ENCODE assay signal across 1 cellular context in genomic region chr9:100084734-100085133, GRCh38.
TF ChIP-seq lines count a peak whose summit lies in the region.

No MANE protein-coding gene starts in this region.

TF ChIP-seq in HepG2, 621 proteins besides CTCF, POLR2A, EP300 and RAD21:
- no peak for TF ChIP-seq REST (IDR thresholded peaks at IDR 0.05; ENCODE audit: borderline replicate concordance in 1 of 2, low read depth in 1 of 2, low read length in 2 of 2)
- TF ChIP-seq ZNF747 (CRISPR knock-in tag; IDR thresholded peaks at IDR 0.05; ENCODE audit: borderline replicate concordance): no peak
- no peak for TF ChIP-seq CAMTA2 (CRISPR knock-in tag; IDR thresholded peaks at IDR 0.05; ENCODE audit: borderline replicate concordance)
- TF ChIP-seq ZFAT (CRISPR knock-in tag; conservative IDR thresholded peaks at IDR 0.05): no peak
- TF ChIP-seq BORCS8-MEF2B (CRISPR knock-in tag; IDR thresholded peaks at IDR 0.05): no peak
- no peak for TF ChIP-seq E2F5 (CRISPR knock-in tag; conservative IDR thresholded peaks at IDR 0.05)
- TF ChIP-seq NFYB (CRISPR knock-in tag; IDR thresholded peaks at IDR 0.05): no peak
- TF ChIP-seq CBX2 (IDR thresholded peaks at IDR 0.05; ENCODE audit: low read depth, low read length): no peak
- TF ChIP-seq CBX2 (CRISPR knock-in tag; IDR thresholded peaks at IDR 0.05; ENCODE audit: low read depth): no peak
- no peak for TF ChIP-seq ZNF597 (CRISPR knock-in tag; IDR thresholded peaks at IDR 0.05)
- TF ChIP-seq LCORL (IDR thresholded peaks at IDR 0.05): no peak
- TF ChIP-seq LCORL (CRISPR knock-in tag; IDR thresholded peaks at IDR 0.05): no peak
- no peak for TF ChIP-seq STAT6 (CRISPR knock-in tag; IDR thresholded peaks at IDR 0.05; ENCODE audit: borderline replicate concordance)
- TF ChIP-seq PRDM4 (CRISPR knock-in tag; IDR thresholded peaks at IDR 0.05; ENCODE audit: borderline replicate concordance): no peak
- TF ChIP-seq ZNF235 (CRISPR knock-in tag; IDR thresholded peaks at IDR 0.05; ENCODE audit: borderline replicate concordance): no peak
- TF ChIP-seq ZNF670 (CRISPR knock-in tag; IDR thresholded peaks at IDR 0.05; ENCODE audit: borderline replicate concordance): no peak
- TF ChIP-seq ZNF501 (CRISPR knock-in tag; IDR thresholded peaks at IDR 0.05): no peak
- TF ChIP-seq KDM4B (CRISPR knock-in tag; IDR thresholded peaks at IDR 0.05): no peak
- no peak for TF ChIP-seq KMT2A (CRISPR knock-in tag; IDR thresholded peaks at IDR 0.05)
- TF ChIP-seq PLRG1 (conservative IDR thresholded peaks at IDR 0.05): no peak
